8 cellular contexts compared by ENCODE assay signal in genomic region chr5:141877478-141878185, GRCh38. TPM values are rescaled to one million over a fixed set of nuclear protein-coding genes. Genes with fewer than 3 reads are reported as not detected.
DNase-seq lines count a peak whose midpoint lies in the region; ATAC-seq, FAIRE-seq and TF ChIP-seq lines count a peak whose summit lies in the region.

No MANE protein-coding gene starts in this region.

- no peak for TF ChIP-seq EP300 in neural cell (conservative IDR thresholded peaks at IDR 0.05; ENCODE audit: poor library complexity, severe bottlenecking)

- H3K9me3 Mint-ChIP-seq in activated B cell treated with CpG ODN at 0.5 μM for 24 hours (no peaks in the 10 kb centered on the region), endothelial cell (ENCODE audit: unreplicated experiment) (no peaks in the 10 kb centered on the region)

- H3K36me3 Mint-ChIP-seq in activated B cell treated with CpG ODN at 0.5 μM for 24 hours (ENCODE audit: low read depth) (no peaks in the 10 kb centered on the region), endothelial cell (ENCODE audit: low read depth, unreplicated experiment) (peaks cover 14% of the 10 kb centered on the region)

- DNase-seq in DMS79 treated with DMSO at 0.1 percent for 48 hours (lab: John Stamatoyannopoulos, UW): peak; percentile 30
- no peak for DNase-seq in DMS79 (lab: John Stamatoyannopoulos, UW)
- DNase-seq in activated B cell treated with CpG ODN at 0.5 μM for 24 hours: no peak
- no peak for DNase-seq in endothelial cell (ENCODE audit: low spot score)
- no peak for DNase-seq in DMS114 treated with DMSO at 0.1 percent for 48 hours (lab: John Stamatoyannopoulos, UW; ENCODE audit: unreplicated experiment)
- no peak for DNase-seq in GM19239 (ENCODE audit: insufficient read length, low spot score)

- peak overlapping the region; percentile 93 for H3K4me3 ChIP-seq in neural cell (ENCODE audit: low read length)

- FAIRE-seq in GM19239 (lab: Jason Lieb, UNC): no peak

- H3K27me3 ChIP-seq in neural cell (ENCODE audit: insufficient read depth, low read depth, low read length): no peaks in the 10 kb centered on the region

- POLR2A ChIA-PET in activated B cell treated with CpG ODN at 0.5 μM for 24 hours (lab: Charles Lee): interaction anchor here (1.0 to 2.4 kb wide), 3 partner anchors 46 to 175 kb away, joined by 3 to 7 read pairs (median 3); partner anchors contain the start of genes DELE1 and RNF14

- H3K79me2 ChIP-seq in neural cell (replicated peaks; ENCODE audit: insufficient read depth, low read length): peaks cover 49% of the 10 kb centered on the region

- no peaks in the 10 kb centered on the region for H3F3A ChIP-seq in neural cell (ENCODE audit: insufficient read depth, low read length, poor library complexity, severe bottlenecking)

- TF ChIP-seq CTCF in activated B cell treated with CpG ODN at 0.5 μM for 24 hours (IDR thresholded peaks at IDR 0.05) (no peak), endothelial cell (IDR thresholded peaks at IDR 0.05; ENCODE audit: unreplicated experiment) (no peak), neural cell (IDR thresholded peaks at IDR 0.05; ENCODE audit: poor library complexity, severe bottlenecking) (no peak)

- H3K27ac Mint-ChIP-seq in activated B cell treated with CpG ODN at 0.5 μM for 24 hours: no peak overlapping the region
- peak overlapping the region; percentile 74 for H3K27ac Mint-ChIP-seq in endothelial cell (ENCODE audit: unreplicated experiment)

- no peaks in the 10 kb centered on the region for H3K9me2 ChIP-seq in neural cell (ENCODE audit: insufficient read depth, low read length)

- intact Hi-C loops in activated B cell treated with CpG ODN at 0.5 μM for 24 hours (cut with micrococcal nuclease): loop anchor here (2.0 to 10.0 kb wide), 6 partner anchors 37 to 463 kb away; partner anchors contain the start of genes PCDHGA10 and PCDHGB7

- ATAC-seq in activated B cell treated with CpG ODN at 0.5 μM for 24 hours (ENCODE audit: low read depth) (no peak), GM18498 (IDR thresholded peaks at IDR 0.05; ENCODE audit: unreplicated experiment) (no peak)

- H3K27me3 Mint-ChIP-seq in activated B cell treated with CpG ODN at 0.5 μM for 24 hours (peaks cover 73% of the 10 kb centered on the region), endothelial cell (ENCODE audit: unreplicated experiment) (peaks cover 19% of the 10 kb centered on the region)

- peaks cover 6% of the 10 kb centered on the region for H4K20me1 ChIP-seq in neural cell (ENCODE audit: insufficient read depth)

- H2AFZ ChIP-seq in neural cell (ENCODE audit: low read depth, low read length): peak overlapping the region; percentile 5

- peak overlapping the region; percentile 79 for H3K4me3 Mint-ChIP-seq in activated B cell treated with CpG ODN at 0.5 μM for 24 hours
- peak overlapping the region; percentile 100 for H3K4me3 Mint-ChIP-seq in endothelial cell (ENCODE audit: unreplicated experiment)

- CTCF ChIA-PET in activated B cell treated with CpG ODN at 0.5 μM for 24 hours (lab: Charles Lee): interaction anchor here (1.8 to 7.1 kb wide), 3 partner anchors 185 to 266 kb away, joined by 5 to 109 read pairs (median 21); no protein-coding TSS in a partner anchor

- peak overlapping the region; percentile 98 for H3K9ac ChIP-seq in neural cell (ENCODE audit: low read length)

- TF ChIP-seq RAD21 in neural cell (conservative IDR thresholded peaks at IDR 0.05): peak; percentile 21

- H3K4me1 Mint-ChIP-seq in activated B cell treated with CpG ODN at 0.5 μM for 24 hours: peaks cover 34% of the 10 kb centered on the region
- H3K4me1 Mint-ChIP-seq in endothelial cell (ENCODE audit: unreplicated experiment): peaks cover 71% of the 10 kb centered on the region

- peak overlapping the region; percentile 77 for H3K4me2 ChIP-seq in neural cell (ENCODE audit: low read length)

- H3K27ac ChIP-seq in neural cell (ENCODE audit: low read length): peak overlapping the region; percentile 94

- no peaks in the 10 kb centered on the region for H3K9me3 ChIP-seq in neural cell (ENCODE audit: low read length)

- H3K36me3 ChIP-seq in neural cell (ENCODE audit: insufficient read depth, low read length): no peaks in the 10 kb centered on the region

TF ChIP-seq in neural cell, 6 proteins besides CTCF, POLR2A, EP300 and RAD21:
- TF ChIP-seq TAF1 (IDR thresholded peaks at IDR 0.05; ENCODE audit: low read depth) (no peak), REST (IDR thresholded peaks at IDR 0.05; ENCODE audit: borderline replicate concordance) (peak; percentile 68), POLR2AphosphoS5 (IDR thresholded peaks at IDR 0.05) (no peak), MXI1 (conservative IDR thresholded peaks at IDR 0.05; ENCODE audit: poor library complexity, severe bottlenecking) (peak; percentile 41), EZH2 (IDR thresholded peaks at IDR 0.05; ENCODE audit: borderline replicate concordance, insufficient read depth, low read length, poor library complexity, severe bottlenecking) (no peak), SMC3 (conservative IDR thresholded peaks at IDR 0.05; ENCODE audit: poor library complexity) (no peak)

RNA-seq across cellular contexts. Expression of gene PCDH1, which starts 0.6 kb away (rescaled TPM):
- total RNA-seq in activated B cell treated with CpG ODN at 0.5 μM for 24 hours (not detected in 2 replicates), endothelial cell (ENCODE audit: unreplicated experiment) (140 TPM)
- 13.9 and 21.3 TPM in 2 replicates for polyA plus RNA-seq in neural cell
- polyA minus RNA-seq in neural cell: 86.4 and 103 TPM in 2 replicates

RNA-seq across cellular contexts. Expression of gene DELE1, which starts 46.0 kb away (rescaled TPM):
- total RNA-seq in activated B cell treated with CpG ODN at 0.5 μM for 24 hours (95.0 and 114 TPM in 2 replicates), endothelial cell (ENCODE audit: unreplicated experiment) (115 TPM)
- polyA plus RNA-seq in neural cell: 49.6 and 61.4 TPM in 2 replicates
- 36.0 and 38.2 TPM in 2 replicates for polyA minus RNA-seq in neural cell

Comparison
In these comparisons a context has a peak if more than half of its experiments do, and no peak if none do; other contexts are left out.
1. RNA of gene PCDH1, which starts 0.6 kb away (total RNA-seq): 140 TPM in endothelial cell (single experiment); not detected in activated B cell treated with CpG ODN at 0.5 μM for 24 hours; every median in the first group is over 100 times any median in the second.